Comparison of ENCODE assay signal across 7 cellular contexts in the genomic region with DNA sequence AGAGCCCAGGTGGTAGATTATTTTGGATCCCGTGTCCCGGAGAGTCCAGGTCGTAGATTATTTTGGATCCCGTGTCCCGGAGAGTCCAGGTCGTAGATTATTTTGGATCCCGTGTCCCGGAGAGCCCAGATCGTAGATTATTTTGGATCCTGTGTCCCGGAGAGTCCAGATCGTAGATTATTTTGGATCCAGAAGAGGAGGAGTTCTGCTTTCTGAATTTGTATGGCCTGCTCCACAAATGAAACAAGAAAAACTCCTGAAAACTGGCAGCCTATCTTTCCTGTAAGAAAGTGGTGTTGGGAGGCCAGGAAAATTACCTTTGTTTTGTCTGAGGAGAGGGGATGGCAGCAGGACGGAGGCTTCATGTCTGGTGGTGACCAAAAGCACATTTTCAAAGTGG. TPM values are rescaled to one million over a fixed set of nuclear protein-coding genes. Genes with fewer than 3 reads are reported as not detected.
A peak's percentile ranks its signal among the peaks of the same experiment; 100 is the strongest.
DNase-seq lines count a peak whose midpoint lies in the region; ATAC-seq and TF ChIP-seq lines count a peak whose summit lies in the region.
"Not testable (repeated sequence)": the region's sequence is repeated elsewhere in the genome, so short reads cannot be mapped to it uniquely, and the experiment has no call there.

No MANE protein-coding gene starts in this region.

- H4K8ac ChIP-seq in mesenchymal stem cell (ENCODE audit: low read length), result not testable (repeated sequence)

- H3K9me2 ChIP-seq in hepatocyte (replicated peaks; ENCODE audit: insufficient read depth), result not testable (repeated sequence)

- H3K79me1 ChIP-seq in mesenchymal stem cell (replicated peaks; ENCODE audit: low read length, poor library complexity, severe bottlenecking), result not testable (repeated sequence)

- not testable (repeated sequence) for H3K9me3 ChIP-seq in hepatocyte (ENCODE audit: low read depth); mesenchymal stem cell (ENCODE audit: control insufficient read depth, low read length); neural progenitor cell (ENCODE audit: low read depth)

- H3K36me3 Mint-ChIP-seq in WTC11, brain, neural progenitor cell: not testable (repeated sequence)

- peak; percentile 69 for DNase-seq in G401 (ENCODE audit: low spot score)
- not testable (repeated sequence) for DNase-seq in WTC11 (ENCODE audit: low spot score); hepatocyte (ENCODE audit: low spot score); mesenchymal stem cell; neural progenitor cell (ENCODE audit: low spot score)
- peak; percentile 0 for DNase-seq in stimulated activated naive CD8-positive, alpha-beta T cell treated with anti-CD3 and anti-CD28 coated beads, Interleukin-15, Interleukin-2, amounts not matched to agents 100 U/mL and 50 U/mL, for 24 hours

- not testable (repeated sequence) for H3K4me3 ChIP-seq in hepatocyte; mesenchymal stem cell (ENCODE audit: insufficient read depth in 1 of 2, low read depth in 1 of 2, low read length in 2 of 2)
- peak overlapping the region; percentile 34 for H3K4me3 ChIP-seq in neural progenitor cell

- H3K4me3 Mint-ChIP-seq in WTC11 (peak overlapping the region; percentile 29), brain (peak overlapping the region in 4 of 5 experiments; percentile 2 to 73 (median 49))
- H3K4me3 Mint-ChIP-seq in neural progenitor cell, result not testable (repeated sequence)

- not testable (repeated sequence) for H3K14ac ChIP-seq in mesenchymal stem cell (ENCODE audit: low read length in 2 of 2)

- not testable (repeated sequence) for H2BK12ac ChIP-seq in mesenchymal stem cell (ENCODE audit: low read length in 2 of 2)

- CTCF ChIA-PET in WTC11 (lab: Charles Lee), result not testable (repeated sequence)

- POLR2A ChIA-PET in WTC11 (lab: Charles Lee), result not testable (repeated sequence)

- not testable (repeated sequence) for H3K23ac ChIP-seq in mesenchymal stem cell (ENCODE audit: low read length in 2 of 2)

- H2AFZ ChIP-seq in hepatocyte; mesenchymal stem cell (ENCODE audit: low read depth, low read length); neural progenitor cell (replicated peaks): not testable (repeated sequence)

- not testable (repeated sequence) for ATAC-seq in WTC11; stimulated activated naive CD8-positive, alpha-beta T cell treated with anti-CD3 and anti-CD28 coated beads, Interleukin-15, Interleukin-2, amounts not matched to agents 100 U/mL and 50 U/mL, for 24 hours

- H3K4me1 Mint-ChIP-seq in WTC11 (peaks cover 26% of the 10 kb centered on the region), brain (peaks cover 37% of the 10 kb centered on the region), neural progenitor cell (peaks cover 24% of the 10 kb centered on the region)

- H3K4me2 ChIP-seq in hepatocyte, result peak overlapping the region; percentile 65
- not testable (repeated sequence) for H3K4me2 ChIP-seq in mesenchymal stem cell (ENCODE audit: low read length, poor library complexity, severe bottlenecking)
- peak overlapping the region; percentile 73 for H3K4me2 ChIP-seq in neural progenitor cell

- not testable (repeated sequence) for H2BK5ac ChIP-seq in mesenchymal stem cell (ENCODE audit: low read depth, low read length, poor library complexity, severe bottlenecking)

- not testable (repeated sequence) for H3K4ac ChIP-seq in mesenchymal stem cell (ENCODE audit: low read depth in 1 of 2, low read length in 2 of 2)

- not testable (repeated sequence) for H4K20me1 ChIP-seq in hepatocyte (ENCODE audit: insufficient read depth, poor library complexity, severe bottlenecking); neural progenitor cell (ENCODE audit: low read depth)

- not testable (repeated sequence) for H3K18ac ChIP-seq in mesenchymal stem cell (ENCODE audit: low read depth in 1 of 2, low read length in 2 of 2)

- H3K36me3 ChIP-seq in hepatocyte (replicated peaks; ENCODE audit: insufficient read depth, low read depth); mesenchymal stem cell (ENCODE audit: control insufficient read depth in 1 of 2, insufficient read depth in 2 of 2, low read depth in 1 of 2, low read length in 2 of 2); neural progenitor cell: not testable (repeated sequence)

- not testable (repeated sequence) for H2AK5ac ChIP-seq in mesenchymal stem cell (ENCODE audit: low read length, severe bottlenecking)

- 21% methylated on average over 12 of the region's 12 CpGs for WGBS in hepatocyte (ENCODE audit: low lambda C conversion rate, missing lambda C conversion rate)
- WGBS in mesenchymal stem cell, result 72% methylated on average over 9 of the region's 12 CpGs

- H3K9ac ChIP-seq in mesenchymal stem cell (ENCODE audit: low read length), result peak overlapping the region; percentile 30
- not testable (repeated sequence) for H3K9ac ChIP-seq in neural progenitor cell

- not testable (repeated sequence) for TF ChIP-seq CTCF in WTC11 (IDR thresholded peaks at IDR 0.05); brain (conservative IDR thresholded peaks at IDR 0.05); hepatocyte (IDR thresholded peaks at IDR 0.05; ENCODE audit: poor library complexity); neural progenitor cell (IDR thresholded peaks at IDR 0.05)

- H2BK120ac ChIP-seq in mesenchymal stem cell (ENCODE audit: low read depth, low read length), result not testable (repeated sequence)

- not testable (repeated sequence) for H3K9me3 Mint-ChIP-seq in WTC11, brain, neural progenitor cell

- H4K91ac ChIP-seq in mesenchymal stem cell (ENCODE audit: low read length), result not testable (repeated sequence)

- not testable (repeated sequence) for H2BK15ac ChIP-seq in mesenchymal stem cell (ENCODE audit: low read depth, poor library complexity, severe bottlenecking)

- H3K27ac Mint-ChIP-seq in WTC11, result peak overlapping the region; percentile 47; the same call in 1 of the 2 replicates
- H3K27ac Mint-ChIP-seq in brain, neural progenitor cell: not testable (repeated sequence)

- peaks cover 31% of the 10 kb centered on the region for H3K27me3 ChIP-seq in hepatocyte
- peaks cover 14 to 34% of the 10 kb centered on the region in 2 experiments for H3K27me3 ChIP-seq in mesenchymal stem cell (ENCODE audit: control insufficient read depth in 1 of 2, insufficient read depth in 1 of 2, low read length in 2 of 2)
- peaks cover 61% of the 10 kb centered on the region for H3K27me3 ChIP-seq in neural progenitor cell

- in situ Hi-C loops in G401 (cut with HindIII; ENCODE audit: low sequenced_read_pairs), result not testable (repeated sequence)

- peaks cover 17% of the 10 kb centered on the region for H3K27me3 Mint-ChIP-seq in WTC11 (ENCODE audit: low read depth)
- peaks cover 56% of the 10 kb centered on the region for H3K27me3 Mint-ChIP-seq in brain
- H3K27me3 Mint-ChIP-seq in neural progenitor cell (ENCODE audit: insufficient read depth, low read depth), result peaks cover 39% of the 10 kb centered on the region

- not testable (repeated sequence) for H3K79me2 ChIP-seq in hepatocyte; neural progenitor cell (ENCODE audit: low read depth)

- H3K27ac ChIP-seq in hepatocyte; mesenchymal stem cell (ENCODE audit: low read length, poor library complexity, severe bottlenecking); neural progenitor cell: not testable (repeated sequence)

- H3K4me1 ChIP-seq in hepatocyte (ENCODE audit: insufficient read depth); mesenchymal stem cell (ENCODE audit: control insufficient read depth, insufficient read depth, low read depth, low read length); neural progenitor cell: not testable (repeated sequence)

- not testable (repeated sequence) for H3F3A ChIP-seq in neural progenitor cell (ENCODE audit: low read depth)

TF ChIP-seq in WTC11, 78 proteins besides CTCF, POLR2A, EP300 and RAD21:
- TF ChIP-seq, protein P1, sequence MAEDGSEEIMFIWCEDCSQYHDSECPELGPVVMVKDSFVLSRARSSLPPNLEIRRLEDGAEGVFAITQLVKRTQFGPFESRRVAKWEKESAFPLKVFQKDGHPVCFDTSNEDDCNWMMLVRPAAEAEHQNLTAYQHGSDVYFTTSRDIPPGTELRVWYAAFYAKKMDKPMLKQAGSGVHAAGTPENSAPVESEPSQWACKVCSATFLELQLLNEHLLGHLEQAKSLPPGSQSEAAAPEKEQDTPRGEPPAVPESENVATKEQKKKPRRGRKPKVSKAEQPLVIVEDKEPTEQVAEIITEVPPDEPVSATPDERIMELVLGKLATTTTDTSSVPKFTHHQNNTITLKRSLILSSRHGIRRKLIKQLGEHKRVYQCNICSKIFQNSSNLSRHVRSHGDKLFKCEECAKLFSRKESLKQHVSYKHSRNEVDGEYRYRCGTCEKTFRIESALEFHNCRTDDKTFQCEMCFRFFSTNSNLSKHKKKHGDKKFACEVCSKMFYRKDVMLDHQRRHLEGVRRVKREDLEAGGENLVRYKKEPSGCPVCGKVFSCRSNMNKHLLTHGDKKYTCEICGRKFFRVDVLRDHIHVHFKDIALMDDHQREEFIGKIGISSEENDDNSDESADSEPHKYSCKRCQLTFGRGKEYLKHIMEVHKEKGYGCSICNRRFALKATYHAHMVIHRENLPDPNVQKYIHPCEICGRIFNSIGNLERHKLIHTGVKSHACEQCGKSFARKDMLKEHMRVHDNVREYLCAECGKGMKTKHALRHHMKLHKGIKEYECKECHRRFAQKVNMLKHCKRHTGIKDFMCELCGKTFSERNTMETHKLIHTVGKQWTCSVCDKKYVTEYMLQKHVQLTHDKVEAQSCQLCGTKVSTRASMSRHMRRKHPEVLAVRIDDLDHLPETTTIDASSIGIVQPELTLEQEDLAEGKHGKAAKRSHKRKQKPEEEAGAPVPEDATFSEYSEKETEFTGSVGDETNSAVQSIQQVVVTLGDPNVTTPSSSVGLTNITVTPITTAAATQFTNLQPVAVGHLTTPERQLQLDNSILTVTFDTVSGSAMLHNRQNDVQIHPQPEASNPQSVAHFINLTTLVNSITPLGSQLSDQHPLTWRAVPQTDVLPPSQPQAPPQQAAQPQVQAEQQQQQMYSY (CRISPR knock-in tag; IDR thresholded peaks at IDR 0.05), result peak; percentile 83

RNA-seq across cellular contexts. Expression of a gene that starts 42.1 kb away (rescaled TPM):
- total RNA-seq in G401 (2014; rRNA removed; shearing (Covaris generic)), result 27.8 and 31.9 TPM in 2 replicates
- total RNA-seq in WTC11 (2021) (27.7 to 29.3 TPM (median 28.1 TPM) in 3 replicates), hepatocyte (65.3 and 97.2 TPM in 2 replicates), neural progenitor cell (ENCODE audit: low replicate concordance) (3.6 and 12.9 TPM in 2 replicates)
- polyA plus RNA-seq in brain (ENCODE audit: insufficient read depth, low read depth, low replicate concordance) (36.9 TPM), hepatocyte (151 and 164 TPM in 2 replicates)
- 15.1 TPM for polyA plus RNA-seq in mesenchymal stem cell (2013, experiment 1 of 2)
- 14.1 TPM for polyA plus RNA-seq in mesenchymal stem cell (2013, experiment 2 of 2)
